In genomic region chr11:2988996-2989395, GRCh38 we compare ENCODE assay signal across 8 cellular contexts. TPM values are rescaled to one million over a fixed set of nuclear protein-coding genes. Genes with fewer than 3 reads are reported as not detected.
DNase-seq lines count a peak whose midpoint lies in the region; ATAC-seq and TF ChIP-seq lines count a peak whose summit lies in the region.

No MANE protein-coding gene starts in this region.

- H3K27ac Mint-ChIP-seq in CD4-positive, CD25-positive, alpha-beta regulatory T cell: peak overlapping the region; percentile 97 to 99 (median 98)
- no peak overlapping the region for H3K27ac Mint-ChIP-seq in dendritic cell treated with granulocyte-macrophage colony-stimulating factor and Interleukin-4, amounts not matched to agents 40 ng/mL and 50 ng/mL, for 4 days
- H3K27ac Mint-ChIP-seq in natural killer cell treated with Interleukin-12 subunit alpha and Interleukin-12 subunit beta and Interleukin-15 and Interleukin-18, amount 100 ng/mL, for 72 hours: peak overlapping the region; percentile 77 to 99

- CTCF ChIA-PET in GM10248 (lab: Yijun Ruan, JAX): interaction anchor here (1.0 to 2.1 kb wide), 5 partner anchors 10 to 589 kb away, joined by 3 to 6 read pairs (median 3); partner anchors contain the start of gene TSSC4

- H3K9me3 Mint-ChIP-seq in CD4-positive, CD25-positive, alpha-beta regulatory T cell: no peaks in the 10 kb centered on the region
- no peaks in the 10 kb centered on the region for H3K9me3 Mint-ChIP-seq in dendritic cell treated with granulocyte-macrophage colony-stimulating factor and Interleukin-4, amounts not matched to agents 40 ng/mL and 50 ng/mL, for 4 days
- no peaks in the 10 kb centered on the region for H3K9me3 Mint-ChIP-seq in natural killer cell treated with Interleukin-12 subunit alpha and Interleukin-12 subunit beta and Interleukin-15 and Interleukin-18, amount 100 ng/mL, for 72 hours

- POLR2A ChIA-PET in GM10248 (lab: Yijun Ruan, JAX): no interaction called here

- intact Hi-C loops in dendritic cell treated with granulocyte-macrophage colony-stimulating factor and Interleukin-4, amounts not matched to agents 40 ng/mL and 50 ng/mL, for 4 days (cut with micrococcal nuclease): loop anchor here (5.0 to 10.0 kb wide), 2 partner anchors 42 to 46 kb away; no protein-coding TSS in a partner anchor

- peak in 2 of 3 donors; percentile 18 to 53 for DNase-seq in CD4-positive, CD25-positive, alpha-beta regulatory T cell
- no peak for DNase-seq in NB4 (ENCODE audit: low read depth)
- no peak for DNase-seq in natural killer cell treated with Interleukin-12 subunit alpha and Interleukin-12 subunit beta and Interleukin-15 and Interleukin-18, amount 100 ng/mL, for 72 hours (ENCODE audit: low spot score)
- DNase-seq in midbrain (lab: John Stamatoyannopoulos, UW): no peak
- no peak for DNase-seq in GDM1 (lab: John Stamatoyannopoulos, UW)
- DNase-seq in GM10248 (ENCODE audit: extremely low spot score): no peak

- TF ChIP-seq CTCF in NB4 (IDR thresholded peaks at IDR 0.05; ENCODE audit: low read depth, low read length) (no peak), GM10248 (IDR thresholded peaks at IDR 0.05; ENCODE audit: control extremely low read depth, extremely low read depth, low read depth, missing control alignments) (no peak)

- TF ChIP-seq POLR2A in NB4 (IDR thresholded peaks at IDR 0.05; ENCODE audit: extremely low read depth, insufficient read length): no peak

- no peaks in the 10 kb centered on the region for H3K27me3 ChIP-seq in CD4-positive, CD25-positive, alpha-beta regulatory T cell (ENCODE audit: control insufficient read depth, insufficient read depth, low read length)

- peaks cover 10% of the 10 kb centered on the region for H3K27me3 Mint-ChIP-seq in CD4-positive, CD25-positive, alpha-beta regulatory T cell
- H3K27me3 Mint-ChIP-seq in dendritic cell treated with granulocyte-macrophage colony-stimulating factor and Interleukin-4, amounts not matched to agents 40 ng/mL and 50 ng/mL, for 4 days: no peaks in the 10 kb centered on the region
- H3K27me3 Mint-ChIP-seq in natural killer cell treated with Interleukin-12 subunit alpha and Interleukin-12 subunit beta and Interleukin-15 and Interleukin-18, amount 100 ng/mL, for 72 hours: no peaks in the 10 kb centered on the region

- H3K9me3 ChIP-seq in CD4-positive, CD25-positive, alpha-beta regulatory T cell (ENCODE audit: control insufficient read depth in 2 of 2, low read length in 2 of 2): no peaks in the 10 kb centered on the region

- ATAC-seq in CD4-positive, CD25-positive, alpha-beta regulatory T cell (ENCODE audit: low read depth in 2 of 2): no peak
- ATAC-seq in natural killer cell treated with Interleukin-12 subunit alpha and Interleukin-12 subunit beta and Interleukin-15 and Interleukin-18, amount 100 ng/mL, for 72 hours: no peak
- ATAC-seq in GM21390 (IDR thresholded peaks at IDR 0.05; ENCODE audit: unreplicated experiment): no peak

- H3K4me3 Mint-ChIP-seq in CD4-positive, CD25-positive, alpha-beta regulatory T cell: peak overlapping the region; percentile 98 to 100 (median 98)
- H3K4me3 Mint-ChIP-seq in dendritic cell treated with granulocyte-macrophage colony-stimulating factor and Interleukin-4, amounts not matched to agents 40 ng/mL and 50 ng/mL, for 4 days: peak overlapping the region; percentile 30
- peak overlapping the region; percentile 98 for H3K4me3 Mint-ChIP-seq in natural killer cell treated with Interleukin-12 subunit alpha and Interleukin-12 subunit beta and Interleukin-15 and Interleukin-18, amount 100 ng/mL, for 72 hours

- peak overlapping the region; percentile 97 for H3K4me3 ChIP-seq in CD4-positive, CD25-positive, alpha-beta regulatory T cell (ENCODE audit: low read depth, low read length)
- peak overlapping the region; percentile 86 for H3K4me3 ChIP-seq in NB4 (ENCODE audit: low read depth, low read length)

- H3K36me3 Mint-ChIP-seq in CD4-positive, CD25-positive, alpha-beta regulatory T cell: peaks cover 4% of the 10 kb centered on the region
- peaks cover 40% of the 10 kb centered on the region for H3K36me3 Mint-ChIP-seq in dendritic cell treated with granulocyte-macrophage colony-stimulating factor and Interleukin-4, amounts not matched to agents 40 ng/mL and 50 ng/mL, for 4 days (ENCODE audit: low read depth)
- H3K36me3 Mint-ChIP-seq in natural killer cell treated with Interleukin-12 subunit alpha and Interleukin-12 subunit beta and Interleukin-15 and Interleukin-18, amount 100 ng/mL, for 72 hours: peaks cover 14% of the 10 kb centered on the region

- peak overlapping the region; percentile 77 for H3K27ac ChIP-seq in CD4-positive, CD25-positive, alpha-beta regulatory T cell (ENCODE audit: insufficient read depth, low read length, poor library complexity, severe bottlenecking)

- peaks cover 15% of the 10 kb centered on the region for H3K36me3 ChIP-seq in CD4-positive, CD25-positive, alpha-beta regulatory T cell (ENCODE audit: control insufficient read depth, insufficient read depth, low read length)

- H3K4me1 Mint-ChIP-seq in CD4-positive, CD25-positive, alpha-beta regulatory T cell: peaks cover 14 to 54% (median 34%) of the 10 kb centered on the region in 4 donors
- H3K4me1 Mint-ChIP-seq in dendritic cell treated with granulocyte-macrophage colony-stimulating factor and Interleukin-4, amounts not matched to agents 40 ng/mL and 50 ng/mL, for 4 days (ENCODE audit: low read depth): peaks cover 48% of the 10 kb centered on the region
- H3K4me1 Mint-ChIP-seq in natural killer cell treated with Interleukin-12 subunit alpha and Interleukin-12 subunit beta and Interleukin-15 and Interleukin-18, amount 100 ng/mL, for 72 hours (ENCODE audit: low read depth in 2 of 2): peaks cover 42 to 49% of the 10 kb centered on the region in 2 donors

- H3K4me1 ChIP-seq in CD4-positive, CD25-positive, alpha-beta regulatory T cell (ENCODE audit: control insufficient read depth, insufficient read depth, low read length, poor library complexity, severe bottlenecking): peaks cover 67% of the 10 kb centered on the region

RNA-seq across cellular contexts. Expression of gene NAP1L4, which starts 3.1 kb away (rescaled TPM):
- 351 TPM for total RNA-seq in CD4-positive, CD25-positive, alpha-beta regulatory T cell
- polyA plus RNA-seq in CD4-positive, CD25-positive, alpha-beta regulatory T cell: 100 to 1,000 TPM; 210 to 266 (median 227) TPM
- total RNA-seq in natural killer cell treated with Interleukin-12 subunit alpha and Interleukin-12 subunit beta and Interleukin-15 and Interleukin-18, amount 100 ng/mL, for 72 hours: 100 to 1,000 TPM; 160 to 222 TPM

RNA-seq across cellular contexts. Expression of gene PHLDA2, which starts 59.8 kb away (rescaled TPM):
- total RNA-seq in CD4-positive, CD25-positive, alpha-beta regulatory T cell: 1.3 TPM
- polyA plus RNA-seq in CD4-positive, CD25-positive, alpha-beta regulatory T cell: 1 to 10 TPM; 1.1 to 3.4 (median 1.4) TPM
- 1 to 10 TPM; 3.0 to 4.5 TPM for total RNA-seq in natural killer cell treated with Interleukin-12 subunit alpha and Interleukin-12 subunit beta and Interleukin-15 and Interleukin-18, amount 100 ng/mL, for 72 hours

Comparison
In these comparisons a context has a peak if more than half of its experiments do, and no peak if none do; other contexts are left out.
1. DNase-seq: peak in CD4-positive, CD25-positive, alpha-beta regulatory T cell (2 of 3); none in NB4 (single experiment), natural killer cell treated with Interleukin-12 subunit alpha and Interleukin-12 subunit beta and Interleukin-15 and Interleukin-18, amount 100 ng/mL, for 72 hours (single experiment), midbrain (single experiment), GDM1 (single experiment) and GM10248 (single experiment).
2. H3K4me3 Mint-ChIP-seq: peak in every context shown above with its lines; median percentile 98 in CD4-positive, CD25-positive, alpha-beta regulatory T cell; 98 in natural killer cell treated with Interleukin-12 subunit alpha and Interleukin-12 subunit beta and Interleukin-15 and Interleukin-18, amount 100 ng/mL, for 72 hours; 30 in dendritic cell treated with granulocyte-macrophage colony-stimulating factor and Interleukin-4, amounts not matched to agents 40 ng/mL and 50 ng/mL, for 4 days.